In genomic region chr11:57648791-57649735, GRCh38 we compare ENCODE assay signal across 9 cellular contexts. TPM values are rescaled to one million over a fixed set of nuclear protein-coding genes. Genes with fewer than 3 reads are reported as not detected.
A peak's percentile ranks its signal among the peaks of the same experiment; 100 is the strongest.
DNase-seq lines count a peak whose midpoint lies in the region; ATAC-seq and TF ChIP-seq lines count a peak whose summit lies in the region.
"Had no signal": no experiment of that assay in that cellular context is flagged by ENCODE, and none has a peak within 500 bp of the region (broad histone marks: within the 10 kb centered on the region; RNA-seq: fewer than 3 reads in every experiment).

No MANE protein-coding gene starts in this region.

- ATAC-seq in HG03159 (IDR thresholded peaks at IDR 0.05; ENCODE audit: unreplicated experiment) (no peak), GM21360 (IDR thresholded peaks at IDR 0.05; ENCODE audit: unreplicated experiment) (no peak), GM19035 (IDR thresholded peaks at IDR 0.05; ENCODE audit: unreplicated experiment) (no peak)

- WGBS in SK-N-SH (ENCODE audit: low lambda C conversion rate), result 10% methylated on average over 24 of the region's 24 CpGs
- 1 to 3% (median 1%) methylated on average over 24 of the region's 24 CpGs for WGBS in ovary, 3 donors

- H3K4me1 ChIP-seq in SK-N-SH (ENCODE audit: control insufficient read depth in 1 of 2, insufficient read depth in 2 of 2, low read depth in 1 of 2, low read length in 1 of 2) (peaks cover 16 to 35% of the 10 kb centered on the region in 2 experiments; a peak in 3 of 4 replicates), ovary (ENCODE audit: insufficient read depth) (peaks cover 27% of the 10 kb centered on the region)

- TF ChIP-seq RAD21 in SK-N-SH (IDR thresholded peaks at IDR 0.05; ENCODE audit: low read length), result no peak

- no peak for TF ChIP-seq CTCF in SK-N-SH (IDR thresholded peaks at IDR 0.05)
- TF ChIP-seq CTCF in epithelial cell of proximal tubule (conservative IDR thresholded peaks at IDR 0.05; ENCODE audit: low read depth, low read length), result no peak
- no peak for TF ChIP-seq CTCF in ovary (IDR thresholded peaks at IDR 0.05)

- H3K9me2 ChIP-seq in SK-N-SH, result no peaks in the 10 kb centered on the region

- H3K27me3 ChIP-seq in SK-N-SH (ENCODE audit: insufficient read depth) (no peaks in the 10 kb centered on the region), ovary (no peaks in the 10 kb centered on the region)

- peaks cover 16% of the 10 kb centered on the region for H3F3A ChIP-seq in SK-N-SH (replicated peaks; ENCODE audit: insufficient read depth)

- H3K4me2 ChIP-seq in SK-N-SH, result peak overlapping the region; percentile 99

- H3K79me2 ChIP-seq in SK-N-SH (ENCODE audit: insufficient read depth), result 0 out of 2 replicates have a peak, but pooled peaks cover under 1% of the 10 kb centered on the region

- intact Hi-C loops in ovary (cut with DNase I), result loop anchor here in 2 of 4 donors (10.0 kb wide), 2 partner anchors 194 to 324 kb away; partner anchors contain the start of gene TNKS1BP1 (in 1 of the 2)

- H4K20me1 ChIP-seq in SK-N-SH (ENCODE audit: insufficient read depth), result peaks cover 27% of the 10 kb centered on the region

- POLR2A ChIA-PET in SK-N-SH (lab: Yijun Ruan, JAX), result interaction anchor here (1.0 to 1.8 kb wide), 3 partner anchors 81 to 156 kb away, joined by 3 to 4 read pairs (median 4); partner anchors contain the start of gene UBE2L6

- H2AFZ ChIP-seq in SK-N-SH (ENCODE audit: low read depth), result no peak overlapping the region

- peaks cover 0 to 4% of the 10 kb centered on the region in 2 experiments for H3K36me3 ChIP-seq in SK-N-SH (replicated peaks in 1 of 2; ENCODE audit: control insufficient read depth in 1 of 2, insufficient read depth in 2 of 2, low read length in 1 of 2)
- H3K36me3 ChIP-seq in ovary, result no peaks in the 10 kb centered on the region

- peak; percentile 12 for TF ChIP-seq POLR2A in ovary (IDR thresholded peaks at IDR 0.05)

- no peak for TF ChIP-seq EP300 in SK-N-SH (IDR thresholded peaks at IDR 0.05; ENCODE audit: borderline replicate concordance in 1 of 2, low read depth in 1 of 2, low read length in 1 of 2)
- TF ChIP-seq EP300 in ovary (IDR thresholded peaks at IDR 0.05), result no peak

- H3K9me3 ChIP-seq in SK-N-SH (no peaks in the 10 kb centered on the region), ovary (no peaks in the 10 kb centered on the region)

- peak; percentile 45 for DNase-seq in GM03348 (ENCODE audit: low spot score)
- DNase-seq in SK-N-SH, result peak; percentile 57
- DNase-seq in epithelial cell of proximal tubule (ENCODE audit: low read depth), result no peak
- peak in 4 of 5 donors; percentile 52 to 57 (median 54) for DNase-seq in ovary
- DNase-seq in NCI-H1930 (lab: John Stamatoyannopoulos, UW), result no peak

- H3K27ac ChIP-seq in SK-N-SH (ENCODE audit: low read depth in 2 of 2, low read length in 1 of 2) (peak overlapping the region; percentile 4 to 71; a peak in 1 of 4 replicates), ovary (no peak overlapping the region)

- peak overlapping the region; percentile 68 to 69 for H3K4me3 ChIP-seq in SK-N-SH (ENCODE audit: low read depth in 2 of 2, low read length in 1 of 2)
- H3K4me3 ChIP-seq in epithelial cell of proximal tubule (ENCODE audit: low read depth, low read length), result peak overlapping the region; percentile 45
- peak overlapping the region; percentile 47 for H3K4me3 ChIP-seq in ovary
- H3K4me3 ChIP-seq: lung had no signal

- peak overlapping the region; percentile 51 for H3K9ac ChIP-seq in SK-N-SH

- CTCF ChIA-PET in SK-N-SH (lab: Yijun Ruan, JAX), result interaction anchor here (0.6 to 17.7 kb wide), 9 partner anchors 9 to 192 kb away, joined by 3 to 326 read pairs (median 4); partner anchors contain the start of gene UBE2L6

TF ChIP-seq in SK-N-SH, 30 proteins besides CTCF, POLR2A, EP300 and RAD21:
- TF ChIP-seq MEF2A (IDR thresholded peaks at IDR 0.05; ENCODE audit: borderline replicate concordance, low read depth) (no peak), MXI1 (IDR thresholded peaks at IDR 0.05; ENCODE audit: low read depth, low read length) (0 out of 2 replicates have a peak, but pooled peaks have one; percentile 41), ELF1 (IDR thresholded peaks at IDR 0.05) (0 out of 2 replicates have a peak, but pooled peaks have one; percentile 21), PBX3 (IDR thresholded peaks at IDR 0.05) (0 out of 2 replicates have a peak, but pooled peaks have one; percentile 1)
TF ChIP-seq in SK-N-SH: peak in this region for 3.

RNA-seq across cellular contexts. Expression of gene YPEL4, which starts 0.6 kb away (rescaled TPM):
- polyA plus RNA-seq in SK-N-SH (2012; rRNA removed), result 2.3 and 2.4 TPM in 2 replicates
- 1.0 and 1.1 TPM in 2 replicates for polyA plus RNA-seq in SK-N-SH (2012; cell fraction: cytosol; rRNA removed)
- polyA plus RNA-seq in SK-N-SH (2012; cell fraction: nucleus; rRNA removed), result 9.9 and 10.5 TPM in 2 replicates
- 0.86 TPM in 1 of 2 replicates, not detected in the other for total RNA-seq in epithelial cell of proximal tubule
- 10 to 100 TPM in 1 of 7 donors, 1 to 10 TPM in 6; 2.1 to 12.9 (median 4.4) TPM for total RNA-seq in ovary
- polyA plus RNA-seq in ovary, result 10 to 100 TPM in 1 of 2 donors, 1 to 10 TPM in 1; 7.1 to 15.3 TPM

RNA-seq across cellular contexts. Expression of gene CLP1, which starts 8.5 kb away (rescaled TPM):
- polyA plus RNA-seq in SK-N-SH (2012; rRNA removed) (18.1 and 25.8 TPM in 2 replicates), ovary (10 to 100 TPM in 1 of 2 donors, 1 to 10 TPM in 1; 7.2 to 10.5 TPM)
- 20.0 and 22.9 TPM in 2 replicates for polyA plus RNA-seq in SK-N-SH (2012; cell fraction: cytosol; rRNA removed)
- 14.7 and 19.9 TPM in 2 replicates for polyA plus RNA-seq in SK-N-SH (2012; cell fraction: nucleus; rRNA removed)
- total RNA-seq in epithelial cell of proximal tubule (13.1 and 24.0 TPM in 2 replicates), ovary (10 to 100 TPM in 4 of 7 donors, 1 to 10 TPM in 3; 5.5 to 11.9 (median 11.1) TPM)

RNA-seq across cellular contexts. Expression of gene ZDHHC5, which starts 18.9 kb away (rescaled TPM):
- polyA plus RNA-seq in SK-N-SH (2012; rRNA removed) (46.6 and 54.8 TPM in 2 replicates), ovary (10 to 100 TPM; 22.3 to 62.6 TPM)
- 25.0 and 35.9 TPM in 2 replicates for polyA plus RNA-seq in SK-N-SH (2012; cell fraction: cytosol; rRNA removed)
- polyA plus RNA-seq in SK-N-SH (2012; cell fraction: nucleus; rRNA removed), result 40.9 and 62.8 TPM in 2 replicates
- total RNA-seq in epithelial cell of proximal tubule (31.4 and 43.5 TPM in 2 replicates), ovary (10 to 100 TPM; 19.9 to 54.1 (median 39.9) TPM)

RNA-seq across cellular contexts. Expression of gene SERPING1, which starts 51.6 kb away (rescaled TPM):
- polyA plus RNA-seq in SK-N-SH (2012; rRNA removed) (1.9 and 4.5 TPM in 2 replicates), ovary (1,000 to 10,000 TPM in 1 of 2 donors, 100 to 1,000 TPM in 1; 731 to 2,358 TPM)
- 2.7 and 3.4 TPM in 2 replicates for polyA plus RNA-seq in SK-N-SH (2012; cell fraction: cytosol; rRNA removed)
- 2.3 and 3.0 TPM in 2 replicates for polyA plus RNA-seq in SK-N-SH (2012; cell fraction: nucleus; rRNA removed)
- total RNA-seq in epithelial cell of proximal tubule (1.8 and 49.8 TPM in 2 replicates), ovary (100 to 1,000 TPM; 454 to 906 (median 709) TPM)

Comparison
In these comparisons a context has a peak if more than half of its experiments do, and no peak if none do; other contexts are left out.
1. DNase-seq: peak in GM03348 (single experiment), SK-N-SH (single experiment) and ovary (4 of 5); none in epithelial cell of proximal tubule (single experiment) and NCI-H1930 (0 of 2).
2. H3K27ac ChIP-seq: peak in SK-N-SH (2 of 2); none in ovary (0 of 2).
3. Peak in every context shown above with its lines, with median percentiles within 50 percentile points of each other: H3K4me3 ChIP-seq.